In genomic region chr4:136754810-136755530, GRCh38 we compare ENCODE assay signal across 16 cellular contexts.
DNase-seq lines count a peak whose midpoint lies in the region; ATAC-seq and TF ChIP-seq lines count a peak whose summit lies in the region.
"Had no signal": no experiment of that assay in that cellular context is flagged by ENCODE, and none has a peak within 500 bp of the region (broad histone marks: within the 10 kb centered on the region; RNA-seq: fewer than 3 reads in every experiment).

No MANE protein-coding gene starts in this region.

- H2AFZ ChIP-seq in OCI-LY3 (ENCODE audit: low read depth, low read length) (peak overlapping the region; percentile 43; the same call in 1 of the 2 replicates), OCI-LY7 (ENCODE audit: low read length) (no peak overlapping the region)

- H3K9ac ChIP-seq in OCI-LY3 (ENCODE audit: low read length) = no peak overlapping the region
- H3K9ac ChIP-seq: BLaER1 had no signal

- H3K9me3 ChIP-seq in OCI-LY3 (ENCODE audit: insufficient read depth, low read length) = peaks cover 3% of the 10 kb centered on the region; the same call in 1 of the 2 replicates
- H3K9me3 ChIP-seq in OCI-LY7 (ENCODE audit: low read length) = no peaks in the 10 kb centered on the region
- H3K9me3 ChIP-seq: BLaER1, Caco-2 had no signal

- DNase-seq in ELR (ENCODE audit: low read depth) (peak; percentile 56), kidney glomerular epithelial cell (lab: John Stamatoyannopoulos, UW) (peak; percentile 14), OCI-LY7 (ENCODE audit: low spot score) (no peak), DMS153 treated with DMSO at 0.1 percent for 48 hours (lab: John Stamatoyannopoulos, UW; ENCODE audit: unreplicated experiment) (no peak)
- no peak for DNase-seq in activated CD8-positive, alpha-beta memory T cell treated with anti-CD3 and anti-CD28 coated beads, Interleukin-2, amount 50 U/mL, for 4 hours
- DNase-seq: 8988T; AML-193; Caco-2; CD8-positive, alpha-beta memory T cell; DMS79; HCEC 1CT; HFFc6 had no signal

- H3K4me1 ChIP-seq in OCI-LY3 (ENCODE audit: low read length) (no peaks in the 10 kb centered on the region; the same call in 1 of the 2 replicates), OCI-LY7 (ENCODE audit: insufficient read depth, low read length, poor library complexity, severe bottlenecking) (no peaks in the 10 kb centered on the region)
- H3K4me1 ChIP-seq: BLaER1, Caco-2 had no signal

- H3K27ac ChIP-seq in OCI-LY3 (ENCODE audit: low read length) (no peak overlapping the region), OCI-LY7 (ENCODE audit: low read depth, low read length, poor library complexity, severe bottlenecking) (no peak overlapping the region)
- H3K27ac ChIP-seq: BLaER1 had no signal

- H3K27me3 Mint-ChIP-seq in nephron (ENCODE audit: low read depth) = no peaks in the 10 kb centered on the region
- H3K27me3 Mint-ChIP-seq: CD8-positive, alpha-beta memory T cell had no signal

- no TSS peak for BruUV-seq in OCI-LY7 (replicated peaks; lab: Mats Ljungman, UMichigan)

- H3K9me2 ChIP-seq in OCI-LY7 (ENCODE audit: insufficient read depth, low read length) = no peaks in the 10 kb centered on the region

- CTCF ChIA-PET in OCI-LY7 (lab: Charles Lee; ENCODE audit: unreplicated experiment) = no interaction called here

- no peaks in the 10 kb centered on the region for H3K79me2 ChIP-seq in OCI-LY3 (ENCODE audit: low read length)
- no peaks in the 10 kb centered on the region for H3K79me2 ChIP-seq in OCI-LY7 (ENCODE audit: insufficient read depth, low read depth, low read length)

- ATAC-seq in HG03439 (IDR thresholded peaks at IDR 0.05; ENCODE audit: unreplicated experiment) = no peak

- no peak overlapping the region for H3K4me3 Mint-ChIP-seq in nephron
- H3K4me3 Mint-ChIP-seq: CD8-positive, alpha-beta memory T cell; HFFc6 had no signal

- no peak overlapping the region for H3K4me3 ChIP-seq in OCI-LY3 (ENCODE audit: low read length)
- H3K4me3 ChIP-seq in OCI-LY7 (ENCODE audit: low read depth, low read length, poor library complexity, severe bottlenecking) = no peak overlapping the region
- H3K4me3 ChIP-seq: BLaER1 had no signal

- no peak overlapping the region for H3K4me2 ChIP-seq in OCI-LY3 (ENCODE audit: low read length)
- no peak overlapping the region for H3K4me2 ChIP-seq in OCI-LY7 (ENCODE audit: low read length)
- H3K4me2 ChIP-seq: BLaER1 had no signal

- peaks cover 2% of the 10 kb centered on the region for H3K9me3 Mint-ChIP-seq in nephron

- H4K20me1 ChIP-seq in OCI-LY3 (ENCODE audit: insufficient read depth, low read length) = no peaks in the 10 kb centered on the region
- H4K20me1 ChIP-seq in OCI-LY7 (ENCODE audit: insufficient read depth, low read length) = no peaks in the 10 kb centered on the region
- H4K20me1 ChIP-seq: BLaER1 had no signal

- no peaks in the 10 kb centered on the region for H3K36me3 Mint-ChIP-seq in nephron (ENCODE audit: low read depth)
- H3K36me3 Mint-ChIP-seq: CD8-positive, alpha-beta memory T cell had no signal

- peaks cover 4% of the 10 kb centered on the region for H3K4me1 Mint-ChIP-seq in nephron
- H3K4me1 Mint-ChIP-seq: CD8-positive, alpha-beta memory T cell had no signal

- intact Hi-C loops in OCI-LY7 (cut with micrococcal nuclease; ENCODE audit: unreplicated experiment) = no loop called here

- peak overlapping the region; percentile 27 to 78 (median 62) for H3K27ac Mint-ChIP-seq in nephron
- H3K27ac Mint-ChIP-seq: CD8-positive, alpha-beta memory T cell; HFFc6 had no signal

- H3K36me3 ChIP-seq in OCI-LY3 (replicated peaks; ENCODE audit: low read depth, low read length) = no peaks in the 10 kb centered on the region
- no peaks in the 10 kb centered on the region for H3K36me3 ChIP-seq in OCI-LY7 (ENCODE audit: insufficient read depth, low read length)
- H3K36me3 ChIP-seq: BLaER1 had no signal

- POLR2A ChIA-PET in OCI-LY7 (lab: Charles Lee) = interaction anchor here (0.8 kb wide), 1 partner anchor 678 kb away, joined by 5 read pairs; no protein-coding TSS in a partner anchor

- H3K27me3 ChIP-seq in OCI-LY3 (ENCODE audit: low read depth, low read length) = no peaks in the 10 kb centered on the region
- H3K27me3 ChIP-seq: BLaER1 had no signal

- TF ChIP-seq CTCF in OCI-LY3 (IDR thresholded peaks at IDR 0.05; ENCODE audit: low read depth, low read length) (no peak), nephron (IDR thresholded peaks at IDR 0.05; ENCODE audit: unreplicated experiment in 3 of 3) (no peak), OCI-LY7 (conservative IDR thresholded peaks at IDR 0.05; ENCODE audit: low read length) (no peak)

Comparison
In these comparisons a context has a peak if more than half of its experiments do, and no peak if none do; other contexts are left out.
1. DNase-seq: peak in ELR (single experiment) and kidney glomerular epithelial cell (single experiment); none in OCI-LY7 (single experiment), activated CD8-positive, alpha-beta memory T cell treated with anti-CD3 and anti-CD28 coated beads, Interleukin-2, amount 50 U/mL, for 4 hours (single experiment) and DMS153 treated with DMSO at 0.1 percent for 48 hours (single experiment).